8 cellular contexts compared by ENCODE assay signal in genomic region chr10:128069351-128070051, GRCh38.
A peak's percentile ranks its signal among the peaks of the same experiment; 100 is the strongest.
DNase-seq lines count a peak whose midpoint lies in the region; ATAC-seq lines count a peak whose summit lies in the region.

No MANE protein-coding gene starts in this region.

- peak overlapping the region; percentile 53 for H3K27ac Mint-ChIP-seq in central memory CD8-positive, alpha-beta T cell (ENCODE audit: low read depth)

- H3K36me3 Mint-ChIP-seq in central memory CD8-positive, alpha-beta T cell (ENCODE audit: insufficient read depth): peaks cover 72% of the 10 kb centered on the region

- H3K27me3 Mint-ChIP-seq in central memory CD8-positive, alpha-beta T cell: no peaks in the 10 kb centered on the region

- no peak overlapping the region for H3K4me3 Mint-ChIP-seq in central memory CD8-positive, alpha-beta T cell

- DNase-seq in NCI-H2081 (lab: John Stamatoyannopoulos, UW) (peak; percentile 54 to 56), NCI-H2081 treated with DMSO at 0.1 percent for 48 hours (lab: John Stamatoyannopoulos, UW) (no peak), NCI-H2227 treated with DMSO at 0.1 percent for 48 hours (lab: John Stamatoyannopoulos, UW) (peak; percentile 53), left kidney (ENCODE audit: low read depth, low spot score) (peak; percentile 89)
- peak; percentile 65 to 83 for DNase-seq in central memory CD8-positive, alpha-beta T cell (ENCODE audit: low spot score in 2 of 2)
- DNase-seq in stimulated activated CD4-positive, alpha-beta T cell treated with anti-CD3 and anti-CD28 coated beads, Interleukin-4, amount 100 ng/mL, for 24 hours: peak; percentile 83

- peak; percentile 38 for ATAC-seq in HG03039 (IDR thresholded peaks at IDR 0.05; ENCODE audit: unreplicated experiment)
- ATAC-seq in activated CD4-positive, CD25-positive, alpha-beta regulatory T cell treated with anti-CD3 and anti-CD28 coated beads, Interleukin-2, amount 50 U/mL, for 24 hours: peak; percentile 30
- peak; percentile 34 for ATAC-seq in central memory CD8-positive, alpha-beta T cell (replicated peaks; ENCODE audit: extremely low read depth, poor library complexity, severe bottlenecking)

- no peaks in the 10 kb centered on the region for H3K9me3 Mint-ChIP-seq in central memory CD8-positive, alpha-beta T cell

- peaks cover 35% of the 10 kb centered on the region for H3K4me1 Mint-ChIP-seq in central memory CD8-positive, alpha-beta T cell
